ENCODE assay signal across 18 cellular contexts in genomic region chr1:96926176-96926575, GRCh38.
A peak's percentile ranks its signal among the peaks of the same experiment; 100 is the strongest.
DNase-seq lines count a peak whose midpoint lies in the region; ATAC-seq and TF ChIP-seq lines count a peak whose summit lies in the region.
"Had no signal": no experiment of that assay in that cellular context is flagged by ENCODE, and none has a peak within 500 bp of the region (broad histone marks: within the 10 kb centered on the region; RNA-seq: fewer than 3 reads in every experiment).

No MANE protein-coding gene starts in this region.

- TF ChIP-seq CTCF in Calu3 (IDR thresholded peaks at IDR 0.05; ENCODE audit: unreplicated experiment) (no peak), PC-3 (conservative IDR thresholded peaks at IDR 0.05; ENCODE audit: low read depth, low read length) (no peak), foreskin keratinocyte (conservative IDR thresholded peaks at IDR 0.05) (no peak), heart left ventricle (IDR thresholded peaks at IDR 0.05) (no peak)

- H4K20me1 ChIP-seq in PC-3 (ENCODE audit: low read length): no peaks in the 10 kb centered on the region

- CTCF ChIA-PET in Calu3 (lab: Charles Lee) (interaction anchor here (0.6 kb wide), 1 partner anchor 16 kb away, joined by 3 read pairs; no protein-coding TSS in a partner anchor), PC-3 (lab: Charles Lee) (no interaction called here)

- H3K27me3 Mint-ChIP-seq in Calu3 (ENCODE audit: unreplicated experiment): no peaks in the 10 kb centered on the region
- peaks cover 4% of the 10 kb centered on the region for H3K27me3 Mint-ChIP-seq in activated naive CD8-positive, alpha-beta T cell treated with anti-CD3 and anti-CD28 coated beads for 36 hours
- H3K27me3 Mint-ChIP-seq: CD4-positive, CD25-positive, alpha-beta regulatory T cell had no signal

- in situ Hi-C loops in G401 (cut with HindIII; ENCODE audit: low sequenced_read_pairs): no loop called here

- H3K4me3 ChIP-seq in PC-3 (ENCODE audit: low read length) (no peak overlapping the region), heart left ventricle (no peak overlapping the region)
- H3K4me3 ChIP-seq: K562 had no signal

- H3K4me1 Mint-ChIP-seq in Calu3 (ENCODE audit: low read depth, unreplicated experiment): no peaks in the 10 kb centered on the region
- no peaks in the 10 kb centered on the region for H3K4me1 Mint-ChIP-seq in activated naive CD8-positive, alpha-beta T cell treated with anti-CD3 and anti-CD28 coated beads for 36 hours
- H3K4me1 Mint-ChIP-seq: CD4-positive, CD25-positive, alpha-beta regulatory T cell; CD8-positive, alpha-beta memory T cell had no signal

- no peak overlapping the region for H2AFZ ChIP-seq in PC-3 (ENCODE audit: low read length)

- DNase-seq in Calu3: peak; percentile 0
- peak; percentile 24 for DNase-seq in M059J (ENCODE audit: low read depth)
- peak; percentile 46 for DNase-seq in PC-3
- DNase-seq in foreskin keratinocyte: peak; percentile 20 to 49
- no peak for DNase-seq in G401 (ENCODE audit: low spot score)
- no peak for DNase-seq in heart left ventricle
- DNase-seq in NCI-H2107 (lab: John Stamatoyannopoulos, UW): no peak
- DNase-seq in activated naive CD8-positive, alpha-beta T cell treated with anti-CD3 and anti-CD28 coated beads for 36 hours: no peak
- DNase-seq: BE2C; C1 segment of cervical spinal cord; CD4-positive, CD25-positive, alpha-beta regulatory T cell; CD8-positive, alpha-beta memory T cell; COR-L47; DMS79 treated with DMSO at 0.1 percent for 48 hours; GOT3; H9; IMR-90 had no signal

- H3F3A ChIP-seq in PC-3 (ENCODE audit: low read length, unreplicated experiment): no peaks in the 10 kb centered on the region

- no peaks in the 10 kb centered on the region for H3K9me2 ChIP-seq in PC-3 (replicated peaks; ENCODE audit: low read length)

- no peak overlapping the region for H3K27ac Mint-ChIP-seq in Calu3 (ENCODE audit: unreplicated experiment)
- no peak overlapping the region for H3K27ac Mint-ChIP-seq in activated naive CD8-positive, alpha-beta T cell treated with anti-CD3 and anti-CD28 coated beads for 36 hours
- H3K27ac Mint-ChIP-seq: CD8-positive, alpha-beta memory T cell; H9 had no signal

- H3K27me3 ChIP-seq in PC-3 (ENCODE audit: low read length) (no peaks in the 10 kb centered on the region), foreskin keratinocyte (no peaks in the 10 kb centered on the region), heart left ventricle (no peaks in the 10 kb centered on the region)
- H3K27me3 ChIP-seq: BE2C had no signal

- peaks cover 8% of the 10 kb centered on the region; the same call in 1 of the 2 replicates for H3K9me3 ChIP-seq in PC-3 (ENCODE audit: low read length)
- peaks cover 0 to 31% (median 16%) of the 10 kb centered on the region in 12 donors for H3K9me3 ChIP-seq in heart left ventricle
- H3K9me3 ChIP-seq: BE2C had no signal

- no peaks in the 10 kb centered on the region for H3K36me3 ChIP-seq in PC-3 (ENCODE audit: low read depth, low read length)
- no peaks in the 10 kb centered on the region for H3K36me3 ChIP-seq in heart left ventricle
- H3K36me3 ChIP-seq: BE2C had no signal

- intact Hi-C loops in Calu3 (cut with micrococcal nuclease; ENCODE audit: unreplicated experiment): loop anchor here (1.0 kb wide), 1 partner anchor 30 kb away; no protein-coding TSS in a partner anchor
- intact Hi-C loops in PC-3 (cut with micrococcal nuclease): no loop called here
- intact Hi-C loops in heart left ventricle (cut with DNase I): no loop called here

- no peaks in the 10 kb centered on the region for H3K36me3 Mint-ChIP-seq in Calu3 (ENCODE audit: insufficient read depth, unreplicated experiment)
- no peaks in the 10 kb centered on the region for H3K36me3 Mint-ChIP-seq in activated naive CD8-positive, alpha-beta T cell treated with anti-CD3 and anti-CD28 coated beads for 36 hours
- H3K36me3 Mint-ChIP-seq: CD4-positive, CD25-positive, alpha-beta regulatory T cell had no signal

- no peak overlapping the region for H3K9ac ChIP-seq in PC-3 (ENCODE audit: low read length)

- H3K79me2 ChIP-seq in PC-3 (ENCODE audit: low read length): no peaks in the 10 kb centered on the region

- POLR2A ChIA-PET in PC-3 (lab: Charles Lee; ENCODE audit: unreplicated experiment): no interaction called here

- no peak overlapping the region for H3K27ac ChIP-seq in PC-3 (ENCODE audit: low read length)
- H3K27ac ChIP-seq in foreskin keratinocyte: no peak overlapping the region
- no peak overlapping the region for H3K27ac ChIP-seq in heart left ventricle

- no TSS peak for BruUV-seq in Calu3 (replicated peaks; lab: Mats Ljungman, UMichigan)
- no TSS peak for BruUV-seq in PC-3 (replicated peaks; lab: Mats Ljungman, UMichigan)

- peaks cover 4% of the 10 kb centered on the region for H3K9me3 Mint-ChIP-seq in Calu3 (ENCODE audit: low read depth, unreplicated experiment)
- peaks cover 17% of the 10 kb centered on the region for H3K9me3 Mint-ChIP-seq in activated naive CD8-positive, alpha-beta T cell treated with anti-CD3 and anti-CD28 coated beads for 36 hours

- peak; percentile 49 for ATAC-seq in PC-3
- peak; percentile 62 for ATAC-seq in foreskin keratinocyte
- no peak for ATAC-seq in heart left ventricle
- ATAC-seq: K562 had no signal

- TF ChIP-seq POLR2A in heart left ventricle (IDR thresholded peaks at IDR 0.05): no peak

- no peak overlapping the region for H3K4me2 ChIP-seq in PC-3 (ENCODE audit: low read length)

- H3K4me1 ChIP-seq in PC-3 (ENCODE audit: insufficient read depth, low read length) (no peaks in the 10 kb centered on the region), foreskin keratinocyte (no peaks in the 10 kb centered on the region), heart left ventricle (no peaks in the 10 kb centered on the region)
- H3K4me1 ChIP-seq: BE2C had no signal

- no peak overlapping the region for H3K4me3 Mint-ChIP-seq in Calu3 (ENCODE audit: low read depth, unreplicated experiment)
- no peak overlapping the region for H3K4me3 Mint-ChIP-seq in activated naive CD8-positive, alpha-beta T cell treated with anti-CD3 and anti-CD28 coated beads for 36 hours
- H3K4me3 Mint-ChIP-seq: CD4-positive, CD25-positive, alpha-beta regulatory T cell; CD8-positive, alpha-beta memory T cell; H9 had no signal

Comparison
In these comparisons a context has a peak if more than half of its experiments do, and no peak if none do; other contexts are left out.
1. DNase-seq: peak in Calu3 (single experiment), M059J (single experiment), PC-3 (single experiment) and foreskin keratinocyte (2 of 2); none in G401 (single experiment), heart left ventricle (0 of 5), NCI-H2107 (single experiment) and activated naive CD8-positive, alpha-beta T cell treated with anti-CD3 and anti-CD28 coated beads for 36 hours (single experiment).
2. ATAC-seq: peak in PC-3 (single experiment) and foreskin keratinocyte (single experiment); none in heart left ventricle (0 of 4).